ENCODE assay signal across 13 cellular contexts in genomic region chr15:61034793-61035710, GRCh38.
DNase-seq lines count a peak whose midpoint lies in the region; ATAC-seq and TF ChIP-seq lines count a peak whose summit lies in the region.
"Had no signal": no experiment of that assay in that cellular context is flagged by ENCODE, and none has a peak within 500 bp of the region (broad histone marks: within the 10 kb centered on the region; RNA-seq: fewer than 3 reads in every experiment).

No MANE protein-coding gene starts in this region.

- H3K27ac ChIP-seq in AG04450 (ENCODE audit: low read depth, low read length): peak overlapping the region; percentile 62

- POLR2A ChIA-PET in AG04450 (lab: Yijun Ruan, JAX): interaction anchor here (0.6 to 0.7 kb wide), 2 partner anchors 73 to 124 kb away, joined by 5 to 11 read pairs; no protein-coding TSS in a partner anchor

- no peaks in the 10 kb centered on the region for H3K9me3 ChIP-seq in AG04450 (ENCODE audit: control insufficient read depth, insufficient read depth, low read length)

- H3K36me3 Mint-ChIP-seq in osteocyte (ENCODE audit: unreplicated experiment): peaks cover 2% of the 10 kb centered on the region
- no peaks in the 10 kb centered on the region for H3K36me3 Mint-ChIP-seq in activated CD4-positive, alpha-beta T cell treated with anti-CD3 and anti-CD28 coated beads, Interleukin-2, amount 10 ng/mL, durations not matched to agents 24 days and 14 days (ENCODE audit: low read depth)
- H3K36me3 Mint-ChIP-seq: naive thymus-derived CD4-positive, alpha-beta T cell; stimulated activated memory B cell treated with anti-CD40 and anti-IgM and Interleukin-4, amounts not matched to agents 10 μg/mL and 1 μg/mL and 100 μg/mL, for 72 hours had no signal

- peak overlapping the region; percentile 93 for H3K27ac Mint-ChIP-seq in osteocyte (ENCODE audit: unreplicated experiment)
- H3K27ac Mint-ChIP-seq in activated CD4-positive, alpha-beta T cell treated with anti-CD3 and anti-CD28 coated beads, Interleukin-2, amount 10 ng/mL, durations not matched to agents 24 days and 14 days: no peak overlapping the region
- H3K27ac Mint-ChIP-seq: naive thymus-derived CD4-positive, alpha-beta T cell; stimulated activated memory B cell treated with anti-CD40 and anti-IgM and Interleukin-4, amounts not matched to agents 10 μg/mL and 1 μg/mL and 100 μg/mL, for 72 hours had no signal

- ATAC-seq in SK-N-SH treated with all-trans-retinoic acid at 6 μM for 48 hours (peak; percentile 92), HG02870 (IDR thresholded peaks at IDR 0.05; ENCODE audit: unreplicated experiment) (no peak)
- ATAC-seq: naive thymus-derived CD4-positive, alpha-beta T cell; stimulated activated memory B cell treated with anti-CD40 and anti-IgM and Interleukin-4, amounts not matched to agents 10 μg/mL and 1 μg/mL and 100 μg/mL, for 72 hours had no signal

- CTCF ChIA-PET in AG04450 (lab: Charles Lee): interaction anchor here (1.0 to 1.8 kb wide), 3 partner anchors 10 to 118 kb away, joined by 3 to 6 read pairs (median 4); no protein-coding TSS in a partner anchor

- 0 out of 2 replicates have a peak overlapping the region, but pooled peaks have one; percentile 3 for H3K4me3 ChIP-seq in AG04450 (ENCODE audit: low read depth, low read length)
- H3K4me3 ChIP-seq in fibroblast of villous mesenchyme (ENCODE audit: low read depth, low read length): no peak overlapping the region

- H3K27me3 ChIP-seq in AG04450 (ENCODE audit: control insufficient read depth, insufficient read depth, low read length): no peaks in the 10 kb centered on the region

- peak overlapping the region; percentile 48 for H3K4me3 Mint-ChIP-seq in osteocyte (ENCODE audit: unreplicated experiment)
- H3K4me3 Mint-ChIP-seq in activated CD4-positive, alpha-beta T cell treated with anti-CD3 and anti-CD28 coated beads, Interleukin-2, amount 10 ng/mL, durations not matched to agents 24 days and 14 days: no peak overlapping the region
- H3K4me3 Mint-ChIP-seq: naive thymus-derived CD4-positive, alpha-beta T cell; stimulated activated memory B cell treated with anti-CD40 and anti-IgM and Interleukin-4, amounts not matched to agents 10 μg/mL and 1 μg/mL and 100 μg/mL, for 72 hours had no signal

- H3K9me3 Mint-ChIP-seq in osteocyte (ENCODE audit: unreplicated experiment): no peaks in the 10 kb centered on the region
- no peaks in the 10 kb centered on the region for H3K9me3 Mint-ChIP-seq in activated CD4-positive, alpha-beta T cell treated with anti-CD3 and anti-CD28 coated beads, Interleukin-2, amount 10 ng/mL, durations not matched to agents 24 days and 14 days
- H3K9me3 Mint-ChIP-seq: stimulated activated memory B cell treated with anti-CD40 and anti-IgM and Interleukin-4, amounts not matched to agents 10 μg/mL and 1 μg/mL and 100 μg/mL, for 72 hours had no signal

- no peaks in the 10 kb centered on the region for H3K27me3 Mint-ChIP-seq in osteocyte (ENCODE audit: unreplicated experiment)
- peaks cover 36% of the 10 kb centered on the region for H3K27me3 Mint-ChIP-seq in activated CD4-positive, alpha-beta T cell treated with anti-CD3 and anti-CD28 coated beads, Interleukin-2, amount 10 ng/mL, durations not matched to agents 24 days and 14 days
- H3K27me3 Mint-ChIP-seq: stimulated activated memory B cell treated with anti-CD40 and anti-IgM and Interleukin-4, amounts not matched to agents 10 μg/mL and 1 μg/mL and 100 μg/mL, for 72 hours had no signal

- intact Hi-C loops in activated CD4-positive, alpha-beta T cell treated with anti-CD3 and anti-CD28 coated beads, Interleukin-2, amount 10 ng/mL, durations not matched to agents 24 days and 14 days (cut with micrococcal nuclease): no loop called here

- TF ChIP-seq CTCF in AG04450 (IDR thresholded peaks at IDR 0.05; ENCODE audit: low read depth, low read length) (no peak), fibroblast of villous mesenchyme (IDR thresholded peaks at IDR 0.05; ENCODE audit: insufficient read depth, low read depth, low read length) (no peak), osteocyte (IDR thresholded peaks at IDR 0.05) (no peak)

- peaks cover 59% of the 10 kb centered on the region for H3K4me1 Mint-ChIP-seq in osteocyte (ENCODE audit: unreplicated experiment)
- no peaks in the 10 kb centered on the region for H3K4me1 Mint-ChIP-seq in activated CD4-positive, alpha-beta T cell treated with anti-CD3 and anti-CD28 coated beads, Interleukin-2, amount 10 ng/mL, durations not matched to agents 24 days and 14 days
- H3K4me1 Mint-ChIP-seq: naive thymus-derived CD4-positive, alpha-beta T cell; stimulated activated memory B cell treated with anti-CD40 and anti-IgM and Interleukin-4, amounts not matched to agents 10 μg/mL and 1 μg/mL and 100 μg/mL, for 72 hours had no signal

- no peak for DNase-seq in AG04450 (ENCODE audit: low read depth, low spot score)
- DNase-seq in fibroblast of villous mesenchyme (ENCODE audit: low read depth): peak; percentile 17
- no peak for DNase-seq in osteocyte (ENCODE audit: extremely low spot score, unreplicated experiment)
- no peak for DNase-seq in activated gamma-delta T cell treated with Interleukin-2 at 50 U/mL for 16 hours
- DNase-seq in NCI-H146 (lab: John Stamatoyannopoulos, UW): no peak
- DNase-seq in activated CD4-positive, alpha-beta T cell treated with anti-CD3 and anti-CD28 coated beads, Interleukin-2, amount 10 ng/mL, durations not matched to agents 24 days and 14 days: no peak
- DNase-seq: activated CD4-positive, alpha-beta T cell treated with anti-CD3 and anti-CD28 coated beads for 48 hours; activated gamma-delta T cell; naive thymus-derived CD4-positive, alpha-beta T cell; NCI-H82 had no signal

TF ChIP-seq in SK-N-SH treated with all-trans-retinoic acid at 6 μM for 48 hours, 23 proteins besides CTCF, POLR2A, EP300 and RAD21 (continues in another document):
- TF ChIP-seq ZFP3 (CRISPR knock-in tag; IDR thresholded peaks at IDR 0.05) (no peak), ZNF565 (CRISPR knock-in tag; conservative IDR thresholded peaks at IDR 0.05; ENCODE audit: low read depth) (no peak), PPARA (CRISPR knock-in tag; IDR thresholded peaks at IDR 0.05; ENCODE audit: borderline replicate concordance) (no peak), ARNTL (CRISPR knock-in tag; IDR thresholded peaks at IDR 0.05; ENCODE audit: borderline replicate concordance, low read depth) (no peak), ZC3H10 (CRISPR knock-in tag; IDR thresholded peaks at IDR 0.05) (no peak), ISL1 (CRISPR knock-in tag; IDR thresholded peaks at IDR 0.05) (peak; percentile 73), CSDC2 (CRISPR knock-in tag; IDR thresholded peaks at IDR 0.05) (no peak), OSR1 (CRISPR knock-in tag; IDR thresholded peaks at IDR 0.05) (no peak), RARB (CRISPR knock-in tag; IDR thresholded peaks at IDR 0.05) (no peak), BACH2 (CRISPR knock-in tag; IDR thresholded peaks at IDR 0.05; ENCODE audit: borderline replicate concordance) (0 out of 2 replicates have a peak, but pooled peaks have one; percentile 38), POU6F1 (CRISPR knock-in tag; IDR thresholded peaks at IDR 0.05; ENCODE audit: borderline replicate concordance, low read depth) (no peak), CSRNP3 (CRISPR knock-in tag; IDR thresholded peaks at IDR 0.05) (no peak), CREB5 (CRISPR knock-in tag; IDR thresholded peaks at IDR 0.05; ENCODE audit: low read depth) (0 out of 2 replicates have a peak, but pooled peaks have one; percentile 8), ESRRG (CRISPR knock-in tag; IDR thresholded peaks at IDR 0.05) (no peak), SNAI2 (CRISPR knock-in tag; IDR thresholded peaks at IDR 0.05) (no peak)
